In genomic region chr18:38940863-38941531, GRCh38 we compare ENCODE assay signal across 1 cellular context.
A peak's percentile ranks its signal among the peaks of the same experiment; 100 is the strongest.
TF ChIP-seq lines count a peak whose summit lies in the region.

No MANE protein-coding gene starts in this region.

TF ChIP-seq in GM12878, 131 proteins besides CTCF, POLR2A, EP300 and RAD21 (continued from another document):
- peak; percentile 83 for TF ChIP-seq IKZF1 (conservative IDR thresholded peaks at IDR 0.05)
- TF ChIP-seq SIX5 (IDR thresholded peaks at IDR 0.05; ENCODE audit: low read depth, low read length, severe bottlenecking) = no peak
- TF ChIP-seq SP1 (IDR thresholded peaks at IDR 0.05; ENCODE audit: low read depth, low read length) = peak; percentile 63
- peak; percentile 98 for TF ChIP-seq IRF4 (IDR thresholded peaks at IDR 0.05; ENCODE audit: low read depth, low read length)
- peak; percentile 88 for TF ChIP-seq PML (IDR thresholded peaks at IDR 0.05; ENCODE audit: low read length)
- TF ChIP-seq FOXK2 (IDR thresholded peaks at IDR 0.05) = no peak
